ENCODE assay signal across 8 cellular contexts in the genomic region with DNA sequence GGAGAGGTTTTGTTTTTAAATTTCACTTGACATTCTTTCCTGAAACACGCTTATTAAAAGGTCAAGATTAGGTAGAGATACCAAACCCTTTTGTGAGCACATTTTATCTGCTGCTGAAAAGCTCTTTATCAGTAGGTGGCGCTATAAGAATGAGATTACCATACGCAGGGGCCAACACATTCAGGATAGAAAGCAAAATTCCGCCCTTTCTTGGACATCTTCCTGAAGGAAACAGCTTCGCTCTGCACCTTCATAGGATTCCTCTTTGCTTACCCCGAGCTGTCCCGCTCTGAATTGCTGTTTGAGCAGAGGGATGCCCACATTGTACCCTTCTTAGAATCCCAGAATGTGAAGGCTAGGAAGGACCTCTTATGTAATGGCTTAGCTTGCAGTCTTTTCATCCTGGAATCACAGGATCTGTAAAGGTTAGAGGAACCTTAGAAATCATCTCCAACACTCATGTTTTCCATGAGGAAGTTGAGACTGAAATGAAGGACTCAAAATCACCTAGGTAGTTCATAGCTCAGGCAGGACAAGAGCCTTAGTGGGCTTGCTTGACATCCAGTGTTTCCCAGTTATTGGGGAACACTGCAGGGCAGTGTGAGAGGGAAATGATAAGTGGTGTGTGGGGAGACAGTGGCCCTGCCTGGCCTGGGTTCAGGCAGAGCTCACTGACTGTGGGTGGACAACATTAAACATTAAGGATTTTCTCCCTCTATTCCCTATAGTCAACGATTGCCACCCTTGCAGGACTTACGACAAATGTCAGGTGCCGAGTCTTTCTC. TPM values are rescaled to one million over a fixed set of nuclear protein-coding genes. Genes with fewer than 3 reads are reported as not detected.
DNase-seq lines count a peak whose midpoint lies in the region; ATAC-seq and TF ChIP-seq lines count a peak whose summit lies in the region.

No MANE protein-coding gene starts in this region.

- no peak overlapping the region for H3K4me2 ChIP-seq in H9 (ENCODE audit: insufficient read depth, insufficient read length, low read length)

- H3K9me3 ChIP-seq in H9 (ENCODE audit: control insufficient read depth, low read depth, low read length): no peaks in the 10 kb centered on the region

- ATAC-seq in activated T-helper 17 cell treated with anti-CD3 and anti-CD28 coated beads, Interleukin-2, amount 50 U/mL, for 72 hours (replicated peaks): peak; percentile 42
- ATAC-seq in GM21390 (IDR thresholded peaks at IDR 0.05; ENCODE audit: unreplicated experiment): no peak

- no peak overlapping the region for H3T11ph ChIP-seq in H9 (ENCODE audit: low read length)

- H4K20me1 ChIP-seq in H9 (ENCODE audit: control insufficient read depth, insufficient read depth, insufficient read length): no peaks in the 10 kb centered on the region

- TF ChIP-seq CTCF in H9 (conservative IDR thresholded peaks at IDR 0.05): peak; percentile 87

- H3K36me3 Mint-ChIP-seq in H9 (ENCODE audit: insufficient read depth in 1 of 3, low read depth in 3 of 3): peaks cover 0 to 2% (median 0%) of the 10 kb centered on the region in 3 experiments; a peak in 2 of 7 replicates
- no peaks in the 10 kb centered on the region for H3K36me3 Mint-ChIP-seq in activated T-helper 17 cell treated with anti-CD3 and anti-CD28 coated beads, Interleukin-2, amount 50 U/mL, for 72 hours (ENCODE audit: low read depth)
- H3K36me3 Mint-ChIP-seq in activated naive CD4-positive, alpha-beta T cell treated with anti-CD3 and anti-CD28 coated beads, Interleukin-2, amount 10 ng/mL, durations not matched to agents 7 days and 5 days: no peaks in the 10 kb centered on the region

- no CpG with 5 or more reads among the region's 10 CpGs for WGBS in H9 (ENCODE audit: extremely low coverage, insufficient read length, low lambda C conversion rate)

- H2BK5ac ChIP-seq in H9 (ENCODE audit: insufficient read length, low read length): no peak overlapping the region

- H2AFZ ChIP-seq in H9 (ENCODE audit: low read length): peak overlapping the region; percentile 96

- intact Hi-C loops in head of caudate nucleus (cut with DNase I): loop anchor here (5.0 kb wide), 1 partner anchor 475 kb away; no protein-coding TSS in a partner anchor

- H4K91ac ChIP-seq in H9 (ENCODE audit: insufficient read length, low read depth, low read length): no peak overlapping the region

- H3K18ac ChIP-seq in H9 (ENCODE audit: insufficient read length, low read depth, low read length): no peak overlapping the region

- peaks cover 7% of the 10 kb centered on the region; the same call in 1 of the 2 replicates for H3K27me3 Mint-ChIP-seq in H9 (ENCODE audit: low read depth)
- H3K27me3 Mint-ChIP-seq in activated T-helper 17 cell treated with anti-CD3 and anti-CD28 coated beads, Interleukin-2, amount 50 U/mL, for 72 hours: no peaks in the 10 kb centered on the region
- H3K27me3 Mint-ChIP-seq in activated naive CD4-positive, alpha-beta T cell treated with anti-CD3 and anti-CD28 coated beads, Interleukin-2, amount 10 ng/mL, durations not matched to agents 7 days and 5 days: no peaks in the 10 kb centered on the region

- H2BK12ac ChIP-seq in H9 (ENCODE audit: insufficient read length, low read depth, low read length): no peak overlapping the region

- H4K5ac ChIP-seq in H9 (ENCODE audit: insufficient read length, low read depth, low read length): no peak overlapping the region

- no peak overlapping the region for H3K23ac ChIP-seq in H9 (ENCODE audit: insufficient read length, low read depth, low read length)

- no peak overlapping the region for H2AK5ac ChIP-seq in H9 (ENCODE audit: insufficient read length, low read length)

- no peak overlapping the region for H4K8ac ChIP-seq in H9 (replicated peaks; ENCODE audit: insufficient read length, low read depth, low read length)

- H3K56ac ChIP-seq in H9 (ENCODE audit: insufficient read length, low read depth, low read length): no peak overlapping the region

- no peaks in the 10 kb centered on the region for H3K79me1 ChIP-seq in H9 (ENCODE audit: insufficient read depth, low read depth, low read length, poor library complexity, severe bottlenecking)

- H3K27ac Mint-ChIP-seq in H9: no peak overlapping the region
- H3K27ac Mint-ChIP-seq in activated T-helper 17 cell treated with anti-CD3 and anti-CD28 coated beads, Interleukin-2, amount 50 U/mL, for 72 hours: peak overlapping the region; percentile 23
- no peak overlapping the region for H3K27ac Mint-ChIP-seq in activated naive CD4-positive, alpha-beta T cell treated with anti-CD3 and anti-CD28 coated beads, Interleukin-2, amount 10 ng/mL, durations not matched to agents 7 days and 5 days

- H3K9ac ChIP-seq in H9 (ENCODE audit: extremely low read depth, insufficient read length, low read length): no peak overlapping the region

- peaks cover 0 to 7% of the 10 kb centered on the region in 2 experiments; a peak in 3 of 5 replicates for H3K9me3 Mint-ChIP-seq in H9
- H3K9me3 Mint-ChIP-seq in activated T-helper 17 cell treated with anti-CD3 and anti-CD28 coated beads, Interleukin-2, amount 50 U/mL, for 72 hours: no peaks in the 10 kb centered on the region
- H3K9me3 Mint-ChIP-seq in activated naive CD4-positive, alpha-beta T cell treated with anti-CD3 and anti-CD28 coated beads, Interleukin-2, amount 10 ng/mL, durations not matched to agents 7 days and 5 days: no peaks in the 10 kb centered on the region

- peaks cover 29% of the 10 kb centered on the region in 2 experiments for H3K4me1 Mint-ChIP-seq in H9
- H3K4me1 Mint-ChIP-seq in activated T-helper 17 cell treated with anti-CD3 and anti-CD28 coated beads, Interleukin-2, amount 50 U/mL, for 72 hours: no peaks in the 10 kb centered on the region
- H3K4me1 Mint-ChIP-seq in activated naive CD4-positive, alpha-beta T cell treated with anti-CD3 and anti-CD28 coated beads, Interleukin-2, amount 10 ng/mL, durations not matched to agents 7 days and 5 days: no peaks in the 10 kb centered on the region

- H2BK20ac ChIP-seq in H9 (ENCODE audit: low read depth, low read length, poor library complexity, severe bottlenecking): no peak overlapping the region

- no peak overlapping the region for H2BK120ac ChIP-seq in H9 (ENCODE audit: low read depth, low read length, poor library complexity, severe bottlenecking)

- H2BK15ac ChIP-seq in H9 (ENCODE audit: low read depth, low read length): no peak overlapping the region

- H3K27me3 ChIP-seq in H9 (ENCODE audit: insufficient read depth, low read length): no peaks in the 10 kb centered on the region

- H3K4me3 Mint-ChIP-seq in H9: no peak overlapping the region
- H3K4me3 Mint-ChIP-seq in activated T-helper 17 cell treated with anti-CD3 and anti-CD28 coated beads, Interleukin-2, amount 50 U/mL, for 72 hours: no peak overlapping the region
- H3K4me3 Mint-ChIP-seq in activated naive CD4-positive, alpha-beta T cell treated with anti-CD3 and anti-CD28 coated beads, Interleukin-2, amount 10 ng/mL, durations not matched to agents 7 days and 5 days: no peak overlapping the region

- no peak overlapping the region for H3K14ac ChIP-seq in H9 (ENCODE audit: insufficient read depth, low read length)

- H3K79me2 ChIP-seq in H9 (ENCODE audit: insufficient read depth, low read length): no peaks in the 10 kb centered on the region

- H3K27ac ChIP-seq in H9 (ENCODE audit: insufficient read length, low read depth, low read length): no peak overlapping the region

- CTCF ChIA-PET in activated naive CD4-positive, alpha-beta T cell treated with anti-CD3 and anti-CD28 coated beads, Interleukin-2, amount 10 ng/mL, durations not matched to agents 7 days and 5 days (lab: Charles Lee): interaction anchor here (0.6 to 12.4 kb wide), 45 partner anchors 11 to 797 kb away, joined by 3 to 235 read pairs (median 4); a partner anchor contains a TSS

- no peaks in the 10 kb centered on the region for H3K23me2 ChIP-seq in H9 (ENCODE audit: insufficient read length, low read depth, low read length, poor library complexity, severe bottlenecking)

- no peak overlapping the region for H3K4ac ChIP-seq in H9 (ENCODE audit: low read depth, low read length)

- H3K4me1 ChIP-seq in H9 (ENCODE audit: insufficient read depth, low read length): peaks cover 4% of the 10 kb centered on the region

- peak; percentile 24 for DNase-seq in COLO668 (lab: John Stamatoyannopoulos, UW; ENCODE audit: unreplicated experiment)
- DNase-seq in H9: peak; percentile 41
- DNase-seq in NCI-H446 treated with DMSO at 0.1 percent for 48 hours (lab: John Stamatoyannopoulos, UW): peak; percentile 3
- DNase-seq in head of caudate nucleus: peak in 23 of 42 donors; percentile 1 to 70 (median 27)
- DNase-seq in pulmonary artery endothelial cell (ENCODE audit: low read depth, low spot score): peak; percentile 19
- DNase-seq in activated naive CD4-positive, alpha-beta T cell treated with anti-CD3 and anti-CD28 coated beads, Interleukin-2, amount 10 ng/mL, durations not matched to agents 7 days and 5 days: no peak

RNA-seq across cellular contexts. Expression of a gene that starts 38.7 kb away (rescaled TPM):
- total RNA-seq in H9 (2021) (23.5 and 25.7 TPM in 2 replicates), pulmonary artery endothelial cell (14.6 and 17.9 TPM in 2 replicates)
- 10 to 100 TPM; 14.6 to 21.6 TPM for total RNA-seq in activated T-helper 17 cell treated with anti-CD3 and anti-CD28 coated beads, Interleukin-2, amount 50 U/mL, for 72 hours
